8 cellular contexts compared by ENCODE assay signal in genomic region chr14:67704484-67705089, GRCh38. TPM values are rescaled to one million over a fixed set of nuclear protein-coding genes. Genes with fewer than 3 reads are reported as not detected.
DNase-seq lines count a peak whose midpoint lies in the region; ATAC-seq and TF ChIP-seq lines count a peak whose summit lies in the region.

No MANE protein-coding gene starts in this region.

- TF ChIP-seq CTCF in Calu3 (IDR thresholded peaks at IDR 0.05; ENCODE audit: unreplicated experiment): peak; percentile 50
- TF ChIP-seq CTCF in activated B cell treated with CpG ODN at 0.5 μM for 24 hours (IDR thresholded peaks at IDR 0.05): no peak
- peak; percentile 78 for TF ChIP-seq CTCF in fibroblast of villous mesenchyme (IDR thresholded peaks at IDR 0.05; ENCODE audit: insufficient read depth, low read depth, low read length)
- peak; percentile 53 for TF ChIP-seq CTCF in neutrophil (IDR thresholded peaks at IDR 0.05)

- H3K4me1 ChIP-seq in neutrophil (ENCODE audit: control insufficient read depth in 1 of 2, insufficient read depth in 1 of 2, low read depth in 1 of 2, low read length in 1 of 2): no peaks in the 10 kb centered on the region

- intact Hi-C loops in Calu3 (cut with micrococcal nuclease; ENCODE audit: unreplicated experiment): loop anchor here (1.0 to 10.0 kb wide), 5 partner anchors 37 to 270 kb away; partner anchors contain the start of gene ARG2
- intact Hi-C loops in activated B cell treated with CpG ODN at 0.5 μM for 24 hours (cut with micrococcal nuclease): loop anchor here (1.0 to 5.0 kb wide), 5 partner anchors 37 to 277 kb away; no protein-coding TSS in a partner anchor

- H3K36me3 ChIP-seq in H7 (replicated peaks; ENCODE audit: control insufficient read depth, insufficient read depth, low read length) (no peaks in the 10 kb centered on the region), neutrophil (no peaks in the 10 kb centered on the region)

- H3K9me3 ChIP-seq in neutrophil: peaks cover 4% of the 10 kb centered on the region

- no TSS peak for BruUV-seq in Calu3 (replicated peaks; lab: Mats Ljungman, UMichigan)

- ATAC-seq in activated B cell treated with CpG ODN at 0.5 μM for 24 hours (ENCODE audit: low read depth): peak; percentile 81
- ATAC-seq in HG03354 (IDR thresholded peaks at IDR 0.05; ENCODE audit: poor library complexity, severe bottlenecking, unreplicated experiment): no peak
- no peak for ATAC-seq in GM18907 (IDR thresholded peaks at IDR 0.05; ENCODE audit: unreplicated experiment)

- no peak overlapping the region for H3K27ac ChIP-seq in neutrophil

- H3K9me3 Mint-ChIP-seq in Calu3 (ENCODE audit: low read depth, unreplicated experiment) (no peaks in the 10 kb centered on the region), activated B cell treated with CpG ODN at 0.5 μM for 24 hours (no peaks in the 10 kb centered on the region)

- H3K27ac Mint-ChIP-seq in Calu3 (ENCODE audit: unreplicated experiment) (peak overlapping the region; percentile 78), activated B cell treated with CpG ODN at 0.5 μM for 24 hours (no peak overlapping the region)

- CTCF ChIA-PET in Calu3 (lab: Charles Lee) (interaction anchor here (0.6 to 2.3 kb wide), 24 partner anchors 10 to 542 kb away, joined by 3 to 31 read pairs (median 5); partner anchors contain the start of genes ARG2, PIGH, PLEKHH1 and RDH11), activated B cell treated with CpG ODN at 0.5 μM for 24 hours (lab: Charles Lee) (interaction anchor here (0.6 to 9.2 kb wide), 28 partner anchors 9 to 1345 kb away, joined by 3 to 180 read pairs (median 4); partner anchors contain the start of genes ARG2, PIGH and RDH11)

- peak; percentile 62 for DNase-seq in Calu3
- DNase-seq in H7: peak; percentile 77
- peak; percentile 48 for DNase-seq in NCI-H2227 (lab: John Stamatoyannopoulos, UW; ENCODE audit: unreplicated experiment)
- no peak for DNase-seq in activated B cell treated with CpG ODN at 0.5 μM for 24 hours
- DNase-seq in fibroblast of villous mesenchyme (ENCODE audit: low read depth): peak; percentile 67

- POLR2A ChIA-PET in activated B cell treated with CpG ODN at 0.5 μM for 24 hours (lab: Charles Lee): interaction anchor here (0.5 to 1.2 kb wide), 4 partner anchors 105 to 1448 kb away, joined by 4 to 10 read pairs (median 6); partner anchors contain the start of gene PIGH

- H3K4me3 Mint-ChIP-seq in Calu3 (ENCODE audit: low read depth, unreplicated experiment) (peak overlapping the region; percentile 49), activated B cell treated with CpG ODN at 0.5 μM for 24 hours (no peak overlapping the region)

- H3K4me3 ChIP-seq in H7 (ENCODE audit: insufficient read depth, low read depth, low read length) (no peak overlapping the region), fibroblast of villous mesenchyme (ENCODE audit: low read depth, low read length) (no peak overlapping the region), neutrophil (ENCODE audit: low read depth in 1 of 2, low read length in 1 of 2) (no peak overlapping the region)

- H3K36me3 Mint-ChIP-seq in Calu3 (ENCODE audit: insufficient read depth, unreplicated experiment): no peaks in the 10 kb centered on the region
- no peaks in the 10 kb centered on the region for H3K36me3 Mint-ChIP-seq in activated B cell treated with CpG ODN at 0.5 μM for 24 hours (ENCODE audit: low read depth)

- H3K27me3 Mint-ChIP-seq in Calu3 (ENCODE audit: unreplicated experiment) (no peaks in the 10 kb centered on the region), activated B cell treated with CpG ODN at 0.5 μM for 24 hours (no peaks in the 10 kb centered on the region)

- H3K4me1 Mint-ChIP-seq in Calu3 (ENCODE audit: low read depth, unreplicated experiment) (peaks cover 16% of the 10 kb centered on the region), activated B cell treated with CpG ODN at 0.5 μM for 24 hours (no peaks in the 10 kb centered on the region)

- no peaks in the 10 kb centered on the region for H3K27me3 ChIP-seq in H7 (ENCODE audit: control insufficient read depth, insufficient read depth, low read length)
- peaks cover 21% of the 10 kb centered on the region for H3K27me3 ChIP-seq in neutrophil

RNA-seq across cellular contexts. Expression of gene RDH12, which starts 2.9 kb away (rescaled TPM):
- 0.38 and 0.51 TPM in 2 replicates for total RNA-seq in Calu3 (2022)
- 0.48 and 1.1 TPM in 2 replicates for total RNA-seq in H7 (2014; rRNA removed; shearing (Covaris generic))
- not detected in 2 replicates for total RNA-seq in activated B cell treated with CpG ODN at 0.5 μM for 24 hours
- total RNA-seq in fibroblast of villous mesenchyme: under 0.01 TPM in 1 of 2 replicates, not detected in the other

RNA-seq across cellular contexts. Expression of gene RDH11, which starts 9.0 kb away (rescaled TPM):
- 117 and 133 TPM in 2 replicates for total RNA-seq in Calu3 (2022)
- 116 and 123 TPM in 2 replicates for total RNA-seq in H7 (2014; rRNA removed; shearing (Covaris generic))
- 33.0 and 34.7 TPM in 2 replicates for total RNA-seq in activated B cell treated with CpG ODN at 0.5 μM for 24 hours
- total RNA-seq in fibroblast of villous mesenchyme: 138 and 212 TPM in 2 replicates

RNA-seq across cellular contexts. Expression of gene VTI1B, which starts 30.2 kb away (rescaled TPM):
- total RNA-seq in Calu3 (2022) (70.3 and 75.5 TPM in 2 replicates), activated B cell treated with CpG ODN at 0.5 μM for 24 hours (76.3 and 78.9 TPM in 2 replicates), fibroblast of villous mesenchyme (45.1 and 52.2 TPM in 2 replicates)
- 61.2 and 65.3 TPM in 2 replicates for total RNA-seq in H7 (2014; rRNA removed; shearing (Covaris generic))
